In genomic region chr2:230323385-230324106, GRCh38 we compare ENCODE assay signal across 1 cellular context.
TF ChIP-seq lines count a peak whose summit lies in the region.

No MANE protein-coding gene starts in this region.

TF ChIP-seq in HepG2, 621 proteins besides CTCF, POLR2A, EP300 and RAD21 (continued from another document and continues in another):
- TF ChIP-seq, protein P1, sequence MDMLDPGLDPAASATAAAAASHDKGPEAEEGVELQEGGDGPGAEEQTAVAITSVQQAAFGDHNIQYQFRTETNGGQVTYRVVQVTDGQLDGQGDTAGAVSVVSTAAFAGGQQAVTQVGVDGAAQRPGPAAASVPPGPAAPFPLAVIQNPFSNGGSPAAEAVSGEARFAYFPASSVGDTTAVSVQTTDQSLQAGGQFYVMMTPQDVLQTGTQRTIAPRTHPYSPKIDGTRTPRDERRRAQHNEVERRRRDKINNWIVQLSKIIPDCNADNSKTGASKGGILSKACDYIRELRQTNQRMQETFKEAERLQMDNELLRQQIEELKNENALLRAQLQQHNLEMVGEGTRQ (IDR thresholded peaks at IDR 0.05; ENCODE audit: low read depth, low read length): no peak
- TF ChIP-seq, protein P1 (CRISPR knock-in tag; IDR thresholded peaks at IDR 0.05; ENCODE audit: borderline replicate concordance): no peak
- no peak for TF ChIP-seq SRF (IDR thresholded peaks at IDR 0.05; ENCODE audit: low read depth, low read length)
- no peak for TF ChIP-seq PHB2 (IDR thresholded peaks at IDR 0.05; ENCODE audit: partially characterized antibody)
- 0 out of 2 replicates have a peak, but pooled peaks have one; percentile 32 for TF ChIP-seq POGK (CRISPR knock-in tag; conservative IDR thresholded peaks at IDR 0.05)
- TF ChIP-seq ZNF142 (CRISPR knock-in tag; IDR thresholded peaks at IDR 0.05): no peak
- TF ChIP-seq SATB2 (CRISPR knock-in tag; IDR thresholded peaks at IDR 0.05): no peak
- TF ChIP-seq GZF1 (CRISPR knock-in tag; IDR thresholded peaks at IDR 0.05): no peak
- TF ChIP-seq ZSCAN21 (CRISPR knock-in tag; IDR thresholded peaks at IDR 0.05; ENCODE audit: borderline replicate concordance): 0 out of 2 replicates have a peak, but pooled peaks have one; percentile 31
- TF ChIP-seq BHLHE40 (IDR thresholded peaks at IDR 0.05; ENCODE audit: low read length): peak; percentile 42; the same call in 1 of the 2 replicates
- TF ChIP-seq ZFY (CRISPR knock-in tag; IDR thresholded peaks at IDR 0.05): peak; percentile 72
- TF ChIP-seq HDAC6 (IDR thresholded peaks at IDR 0.05; ENCODE audit: low read depth, low read length): no peak
- peak; percentile 49; the same call in 1 of the 2 replicates for TF ChIP-seq NFKB2 (CRISPR knock-in tag; IDR thresholded peaks at IDR 0.05; ENCODE audit: borderline replicate concordance)
- no peak for TF ChIP-seq ZNF670 (CRISPR knock-in tag; IDR thresholded peaks at IDR 0.05; ENCODE audit: borderline replicate concordance)
- TF ChIP-seq GTF3A (CRISPR knock-in tag; conservative IDR thresholded peaks at IDR 0.05): no peak
- TF ChIP-seq, protein P2, sequence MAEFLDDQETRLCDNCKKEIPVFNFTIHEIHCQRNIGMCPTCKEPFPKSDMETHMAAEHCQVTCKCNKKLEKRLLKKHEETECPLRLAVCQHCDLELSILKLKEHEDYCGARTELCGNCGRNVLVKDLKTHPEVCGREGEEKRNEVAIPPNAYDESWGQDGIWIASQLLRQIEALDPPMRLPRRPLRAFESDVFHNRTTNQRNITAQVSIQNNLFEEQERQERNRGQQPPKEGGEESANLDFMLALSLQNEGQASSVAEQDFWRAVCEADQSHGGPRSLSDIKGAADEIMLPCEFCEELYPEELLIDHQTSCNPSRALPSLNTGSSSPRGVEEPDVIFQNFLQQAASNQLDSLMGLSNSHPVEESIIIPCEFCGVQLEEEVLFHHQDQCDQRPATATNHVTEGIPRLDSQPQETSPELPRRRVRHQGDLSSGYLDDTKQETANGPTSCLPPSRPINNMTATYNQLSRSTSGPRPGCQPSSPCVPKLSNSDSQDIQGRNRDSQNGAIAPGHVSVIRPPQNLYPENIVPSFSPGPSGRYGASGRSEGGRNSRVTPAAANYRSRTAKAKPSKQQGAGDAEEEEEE (CRISPR knock-in tag; IDR thresholded peaks at IDR 0.05; ENCODE audit: borderline replicate concordance): no peak
- TF ChIP-seq, protein P3, sequence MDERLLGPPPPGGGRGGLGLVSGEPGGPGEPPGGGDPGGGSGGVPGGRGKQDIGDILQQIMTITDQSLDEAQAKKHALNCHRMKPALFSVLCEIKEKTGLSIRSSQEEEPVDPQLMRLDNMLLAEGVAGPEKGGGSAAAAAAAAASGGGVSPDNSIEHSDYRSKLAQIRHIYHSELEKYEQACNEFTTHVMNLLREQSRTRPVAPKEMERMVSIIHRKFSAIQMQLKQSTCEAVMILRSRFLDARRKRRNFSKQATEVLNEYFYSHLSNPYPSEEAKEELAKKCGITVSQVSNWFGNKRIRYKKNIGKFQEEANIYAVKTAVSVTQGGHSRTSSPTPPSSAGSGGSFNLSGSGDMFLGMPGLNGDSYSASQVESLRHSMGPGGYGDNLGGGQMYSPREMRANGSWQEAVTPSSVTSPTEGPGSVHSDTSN (CRISPR knock-in tag; IDR thresholded peaks at IDR 0.05): no peak
- no peak for TF ChIP-seq NPAS2 (CRISPR knock-in tag; IDR thresholded peaks at IDR 0.05; ENCODE audit: borderline replicate concordance)
- TF ChIP-seq ZNF335 (CRISPR knock-in tag; IDR thresholded peaks at IDR 0.05): no peak
- no peak for TF ChIP-seq GLI4 (CRISPR knock-in tag; IDR thresholded peaks at IDR 0.05; ENCODE audit: borderline replicate concordance)
- no peak for TF ChIP-seq JUND (CRISPR knock-in tag; IDR thresholded peaks at IDR 0.05)
- peak; percentile 73; the same call in 1 of the 2 replicates for TF ChIP-seq SMC3 (IDR thresholded peaks at IDR 0.05; ENCODE audit: low read length)
- no peak for TF ChIP-seq NR1H2 (CRISPR knock-in tag; IDR thresholded peaks at IDR 0.05; ENCODE audit: borderline replicate concordance, low read depth)
- peak; percentile 45 to 92; a peak in 1 of 4 replicates for TF ChIP-seq HMGXB4 (CRISPR knock-in tag; IDR thresholded peaks at IDR 0.05; ENCODE audit: borderline replicate concordance in 1 of 2, low read depth in 1 of 2)
- no peak for TF ChIP-seq ZNF24 (IDR thresholded peaks at IDR 0.05)
- TF ChIP-seq, protein P4, sequence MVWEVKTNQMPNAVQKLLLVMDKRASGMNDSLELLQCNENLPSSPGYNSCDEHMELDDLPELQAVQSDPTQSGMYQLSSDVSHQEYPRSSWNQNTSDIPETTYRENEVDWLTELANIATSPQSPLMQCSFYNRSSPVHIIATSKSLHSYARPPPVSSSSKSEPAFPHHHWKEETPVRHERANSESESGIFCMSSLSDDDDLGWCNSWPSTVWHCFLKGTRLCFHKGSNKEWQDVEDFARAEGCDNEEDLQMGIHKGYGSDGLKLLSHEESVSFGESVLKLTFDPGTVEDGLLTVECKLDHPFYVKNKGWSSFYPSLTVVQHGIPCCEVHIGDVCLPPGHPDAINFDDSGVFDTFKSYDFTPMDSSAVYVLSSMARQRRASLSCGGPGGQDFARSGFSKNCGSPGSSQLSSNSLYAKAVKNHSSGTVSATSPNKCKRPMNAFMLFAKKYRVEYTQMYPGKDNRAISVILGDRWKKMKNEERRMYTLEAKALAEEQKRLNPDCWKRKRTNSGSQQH (CRISPR knock-in tag; IDR thresholded peaks at IDR 0.05; ENCODE audit: low read depth): no peak
- peak; percentile 48; the same call in 1 of the 2 replicates for TF ChIP-seq FOXC1 (CRISPR knock-in tag; IDR thresholded peaks at IDR 0.05; ENCODE audit: borderline replicate concordance)
- 0 out of 2 replicates have a peak, but pooled peaks have one; percentile 26 for TF ChIP-seq SAFB2 (CRISPR knock-in tag; IDR thresholded peaks at IDR 0.05; ENCODE audit: borderline replicate concordance, low read depth)
- peak; percentile 49; the same call in 1 of the 2 replicates for TF ChIP-seq ZNF143 (CRISPR knock-in tag; IDR thresholded peaks at IDR 0.05)
- TF ChIP-seq SALL1 (CRISPR knock-in tag; IDR thresholded peaks at IDR 0.05): peak; percentile 46
- peak; percentile 39; the same call in 1 of the 2 replicates for TF ChIP-seq ARID5B (CRISPR knock-in tag; IDR thresholded peaks at IDR 0.05)
- TF ChIP-seq, protein P5, sequence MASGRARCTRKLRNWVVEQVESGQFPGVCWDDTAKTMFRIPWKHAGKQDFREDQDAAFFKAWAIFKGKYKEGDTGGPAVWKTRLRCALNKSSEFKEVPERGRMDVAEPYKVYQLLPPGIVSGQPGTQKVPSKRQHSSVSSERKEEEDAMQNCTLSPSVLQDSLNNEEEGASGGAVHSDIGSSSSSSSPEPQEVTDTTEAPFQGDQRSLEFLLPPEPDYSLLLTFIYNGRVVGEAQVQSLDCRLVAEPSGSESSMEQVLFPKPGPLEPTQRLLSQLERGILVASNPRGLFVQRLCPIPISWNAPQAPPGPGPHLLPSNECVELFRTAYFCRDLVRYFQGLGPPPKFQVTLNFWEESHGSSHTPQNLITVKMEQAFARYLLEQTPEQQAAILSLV (CRISPR knock-in tag; IDR thresholded peaks at IDR 0.05; ENCODE audit: borderline replicate concordance): 0 out of 2 replicates have a peak, but pooled peaks have one; percentile 41
- TF ChIP-seq CHD4 (IDR thresholded peaks at IDR 0.05; ENCODE audit: borderline replicate concordance, low read length): no peak
- no peak for TF ChIP-seq ZFP41 (CRISPR knock-in tag; IDR thresholded peaks at IDR 0.05; ENCODE audit: borderline replicate concordance)
- peak; percentile 63 for TF ChIP-seq MYC (CRISPR knock-in tag; IDR thresholded peaks at IDR 0.05; ENCODE audit: borderline replicate concordance)
- TF ChIP-seq ZNF709 (CRISPR knock-in tag; IDR thresholded peaks at IDR 0.05): peak; percentile 78; the same call in 1 of the 2 replicates
- 0 out of 2 replicates have a peak, but pooled peaks have one; percentile 46 for TF ChIP-seq KLF11 (CRISPR knock-in tag; IDR thresholded peaks at IDR 0.05)
- TF ChIP-seq ZNF331 (CRISPR knock-in tag; IDR thresholded peaks at IDR 0.05): peak; percentile 58; the same call in 1 of the 2 replicates
- TF ChIP-seq CCDC6 (CRISPR knock-in tag; IDR thresholded peaks at IDR 0.05): peak; percentile 46; the same call in 1 of the 2 replicates
